In the genomic region with DNA sequence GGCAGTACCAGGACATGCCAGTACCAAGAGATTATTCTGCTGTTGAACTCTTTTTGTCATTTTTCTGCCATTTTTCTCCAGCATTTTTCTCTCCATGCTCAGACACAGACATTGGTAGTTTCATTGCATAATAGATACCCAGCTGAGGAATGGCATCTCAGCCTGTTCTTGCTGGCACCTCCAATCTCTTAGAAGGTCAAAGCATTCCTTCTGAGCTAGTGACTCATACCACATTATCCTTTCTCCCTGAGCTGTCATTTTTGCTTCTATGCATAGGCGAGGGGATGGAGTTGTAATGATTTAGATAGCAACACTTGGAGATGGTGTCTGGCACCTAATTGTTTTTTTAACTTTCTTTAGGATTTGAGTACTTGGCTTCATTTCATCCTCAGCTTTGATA, we compare ENCODE assay signal across 6 cellular contexts.
"Had no signal": no experiment of that assay in that cellular context is flagged by ENCODE, and none has a peak within 500 bp of the region (broad histone marks: within the 10 kb centered on the region; RNA-seq: fewer than 3 reads in every experiment).

No MANE protein-coding gene starts in this region.

- H3K27ac ChIP-seq: HL-60 had no signal

- ATAC-seq: HepG2, K562 had no signal

- H3K4me3 Mint-ChIP-seq: IgD-negative memory B cell had no signal

- H3K27ac Mint-ChIP-seq: IgD-negative memory B cell had no signal

- H3K4me1 Mint-ChIP-seq: IgD-negative memory B cell had no signal

- H3K27me3 Mint-ChIP-seq: IgD-negative memory B cell had no signal

- H3K4me3 ChIP-seq: K562 had no signal

- DNase-seq: IMR-90, KBM-7 had no signal
